ENCODE assay signal across 11 cellular contexts in the genomic region with DNA sequence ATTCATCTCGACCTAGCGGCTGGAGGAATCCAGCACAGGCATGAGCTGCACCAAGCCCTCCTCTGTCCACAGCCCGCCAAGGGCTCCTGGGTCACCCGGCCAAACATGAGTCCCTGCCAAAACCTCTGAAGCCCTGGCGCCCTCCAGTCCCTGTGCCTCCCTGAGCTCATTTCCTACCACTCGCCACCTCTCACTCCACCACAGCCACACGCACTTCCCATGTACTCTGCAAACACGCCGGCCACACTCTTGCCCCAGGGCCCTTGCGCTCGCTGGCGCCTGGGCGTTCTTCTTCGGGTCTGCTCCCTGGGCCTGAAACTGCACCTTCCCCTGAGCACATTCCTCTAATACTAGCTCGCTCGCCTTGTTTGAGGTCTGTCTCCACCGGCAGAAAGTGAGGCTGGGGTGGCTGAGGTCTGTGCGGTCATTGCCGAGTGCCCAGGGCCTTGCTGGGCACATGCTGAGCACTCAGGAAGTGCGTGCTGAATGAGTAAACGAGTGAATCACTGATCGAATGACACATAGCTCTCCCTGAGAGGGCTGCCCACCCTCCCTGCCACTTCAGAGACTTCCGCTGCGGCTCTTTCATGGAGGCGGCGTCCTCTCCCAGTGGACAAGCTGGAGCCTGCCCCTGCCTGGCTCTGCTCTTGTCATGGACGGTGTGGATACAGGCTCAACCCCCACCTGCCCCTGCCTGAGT. TPM values are rescaled to one million over a fixed set of nuclear protein-coding genes. Genes with fewer than 3 reads are reported as not detected.
DNase-seq lines count a peak whose midpoint lies in the region; FAIRE-seq and TF ChIP-seq lines count a peak whose summit lies in the region.
"Had no signal": no experiment of that assay in that cellular context is flagged by ENCODE, and none has a peak within 500 bp of the region (broad histone marks: within the 10 kb centered on the region; RNA-seq: fewer than 3 reads in every experiment).

No MANE protein-coding gene starts in this region.

- H2AFZ ChIP-seq in H9 (ENCODE audit: low read length): no peak overlapping the region

- no peaks in the 10 kb centered on the region for H3K79me1 ChIP-seq in H9 (ENCODE audit: insufficient read depth, low read depth, low read length, poor library complexity, severe bottlenecking)

- H3K4ac ChIP-seq in H9 (ENCODE audit: low read depth, low read length): no peak overlapping the region

- no peaks in the 10 kb centered on the region; a peak in 1 of 5 replicates for H3K9me3 Mint-ChIP-seq in H9
- H3K9me3 Mint-ChIP-seq: naive B cell had no signal

- no peaks in the 10 kb centered on the region for H3K36me3 Mint-ChIP-seq in H9 (ENCODE audit: insufficient read depth in 1 of 3, low read depth in 3 of 3)
- H3K36me3 Mint-ChIP-seq: activated naive CD8-positive, alpha-beta T cell; naive B cell had no signal

- H3K9ac ChIP-seq in H9 (ENCODE audit: extremely low read depth, insufficient read length, low read length): no peak overlapping the region

- H3K4me2 ChIP-seq in H9 (ENCODE audit: insufficient read depth, insufficient read length, low read length): no peak overlapping the region

- peaks cover 2% of the 10 kb centered on the region for H4K20me1 ChIP-seq in H9 (ENCODE audit: control insufficient read depth, insufficient read depth, insufficient read length)

- no peak overlapping the region; a peak in 1 of 5 replicates for H3K4me3 Mint-ChIP-seq in H9
- H3K4me3 Mint-ChIP-seq: activated naive CD8-positive, alpha-beta T cell had no signal

- H2BK12ac ChIP-seq in H9 (ENCODE audit: insufficient read length, low read depth, low read length): no peak overlapping the region

- no peak overlapping the region for H3K56ac ChIP-seq in H9 (ENCODE audit: insufficient read length, low read depth, low read length)

- H2BK20ac ChIP-seq in H9 (ENCODE audit: low read depth, low read length, poor library complexity, severe bottlenecking): no peak overlapping the region

- no peaks in the 10 kb centered on the region for H3K27me3 ChIP-seq in H9 (ENCODE audit: insufficient read depth, low read length)
- H3K27me3 ChIP-seq: thyroid gland had no signal

- no peak overlapping the region for H2BK5ac ChIP-seq in H9 (ENCODE audit: insufficient read length, low read length)

- no peak overlapping the region for H4K8ac ChIP-seq in H9 (replicated peaks; ENCODE audit: insufficient read length, low read depth, low read length)

- H3K18ac ChIP-seq in H9 (ENCODE audit: insufficient read length, low read depth, low read length): no peak overlapping the region

- H2AK5ac ChIP-seq in H9 (ENCODE audit: insufficient read length, low read length): no peak overlapping the region

- WGBS in H9 (ENCODE audit: extremely low coverage, insufficient read length, low lambda C conversion rate): no CpG with 5 or more reads among the region's 27 CpGs

- no peaks in the 10 kb centered on the region for H3K23me2 ChIP-seq in H9 (ENCODE audit: insufficient read length, low read depth, low read length, poor library complexity, severe bottlenecking)

- no peak overlapping the region for H3T11ph ChIP-seq in H9 (ENCODE audit: low read length)

- H3K14ac ChIP-seq in H9 (ENCODE audit: insufficient read depth, low read length): no peak overlapping the region; the same call in 1 of the 2 replicates

- DNase-seq in HS-27A (ENCODE audit: low read depth) (peak; percentile 79), RKO (ENCODE audit: low spot score) (peak; percentile 98), fibroblast of mammary gland (ENCODE audit: low read depth) (peak; percentile 92), stromal cell of bone marrow (ENCODE audit: low read depth) (peak; percentile 74), GM19239 (ENCODE audit: insufficient read length, low spot score) (no peak), H9 (no peak)
- DNase-seq in activated T-cell treated with anti-CD3 and anti-CD28 coated beads, Interleukin-2, amount 50 U/mL, for 48 hours: no peak
- DNase-seq: naive B cell; NK-92 treated with Interleukin-12 subunit alpha and Interleukin-12 subunit beta, amount 100 ng/mL, for 24 hours; thyroid gland had no signal

- no peak overlapping the region for H3K23ac ChIP-seq in H9 (ENCODE audit: insufficient read length, low read depth, low read length)

- peaks cover 14% of the 10 kb centered on the region for H3K27me3 Mint-ChIP-seq in H9 (ENCODE audit: low read depth)

- H3K4me1 ChIP-seq in H9 (ENCODE audit: insufficient read depth, low read length): no peaks in the 10 kb centered on the region; the same call in 1 of the 2 replicates
- H3K4me1 ChIP-seq: thyroid gland had no signal

- H3K79me2 ChIP-seq in H9 (ENCODE audit: insufficient read depth, low read length): no peaks in the 10 kb centered on the region; the same call in 1 of the 2 replicates

- H2BK15ac ChIP-seq in H9 (ENCODE audit: low read depth, low read length): no peak overlapping the region

- no peak overlapping the region for H4K5ac ChIP-seq in H9 (ENCODE audit: insufficient read length, low read depth, low read length)

- no peak for FAIRE-seq in GM19239 (lab: Jason Lieb, UNC)

- H3K4me3 ChIP-seq in fibroblast of mammary gland (ENCODE audit: control insufficient read depth, low read depth, low read length): no peak overlapping the region
- H3K4me3 ChIP-seq: thyroid gland had no signal

- H3K9me3 ChIP-seq in H9 (ENCODE audit: control insufficient read depth, low read depth, low read length): no peaks in the 10 kb centered on the region
- H3K9me3 ChIP-seq: thyroid gland had no signal

- H2BK120ac ChIP-seq in H9 (ENCODE audit: low read depth, low read length, poor library complexity, severe bottlenecking): no peak overlapping the region

- peaks cover 21 to 27% of the 10 kb centered on the region in 2 experiments for H3K4me1 Mint-ChIP-seq in H9
- H3K4me1 Mint-ChIP-seq: naive B cell had no signal

- peak overlapping the region in 1 of 3 experiments; percentile 59; a peak in 3 of 7 replicates for H3K27ac Mint-ChIP-seq in H9
- H3K27ac Mint-ChIP-seq: activated naive CD8-positive, alpha-beta T cell had no signal

- H3K27ac ChIP-seq in H9 (ENCODE audit: insufficient read length, low read depth, low read length): no peak overlapping the region
- H3K27ac ChIP-seq: thyroid gland had no signal

- no peak overlapping the region for H4K91ac ChIP-seq in H9 (ENCODE audit: insufficient read length, low read depth, low read length)

- TF ChIP-seq CTCF in fibroblast of mammary gland (conservative IDR thresholded peaks at IDR 0.05; ENCODE audit: control insufficient read depth, insufficient read depth, low read depth, low read length) (no peak), H9 (conservative IDR thresholded peaks at IDR 0.05) (no peak)

RNA-seq across cellular contexts. Expression of a gene that starts 33.7 kb away (rescaled TPM):
- 2.8 and 3.2 TPM in 2 replicates for total RNA-seq in H9 (2021)

Comparison
In these comparisons a context has a peak if more than half of its experiments do, and no peak if none do; other contexts are left out.
1. DNase-seq: peak in HS-27A (single experiment), RKO (single experiment), fibroblast of mammary gland (single experiment) and stromal cell of bone marrow (single experiment); none in GM19239 (single experiment), H9 (single experiment) and activated T-cell treated with anti-CD3 and anti-CD28 coated beads, Interleukin-2, amount 50 U/mL, for 48 hours (0 of 2).